Comparison of ENCODE assay signal across 1 cellular context in genomic region chr2:152415231-152415642, GRCh38.
TF ChIP-seq lines count a peak whose summit lies in the region.

No MANE protein-coding gene starts in this region.

TF ChIP-seq in HEK293, 187 proteins besides CTCF, POLR2A, EP300 and RAD21 (continued from another document and continues in another):
- no peak for TF ChIP-seq YY2 (tag by site-specific recombination; IDR thresholded peaks at IDR 0.05)
- TF ChIP-seq ZNF529 (tag by site-specific recombination; IDR thresholded peaks at IDR 0.05; ENCODE audit: insufficient replicate concordance) = no peak
- TF ChIP-seq KLF16 (tag by site-specific recombination; IDR thresholded peaks at IDR 0.05) = no peak
- no peak for TF ChIP-seq ZNF350 (tag by site-specific recombination; IDR thresholded peaks at IDR 0.05)
- TF ChIP-seq MZF1 (tag by site-specific recombination; IDR thresholded peaks at IDR 0.05; ENCODE audit: borderline replicate concordance) = no peak
- peak; percentile 80 for TF ChIP-seq OSR2 (tag by site-specific recombination; IDR thresholded peaks at IDR 0.05)
- peak; percentile 41; the same call in 1 of the 2 replicates for TF ChIP-seq ZNF660 (tag by site-specific recombination; IDR thresholded peaks at IDR 0.05)
- peak; percentile 73 for TF ChIP-seq KLF8 (tag by site-specific recombination; IDR thresholded peaks at IDR 0.05)
- TF ChIP-seq, protein P1, sequence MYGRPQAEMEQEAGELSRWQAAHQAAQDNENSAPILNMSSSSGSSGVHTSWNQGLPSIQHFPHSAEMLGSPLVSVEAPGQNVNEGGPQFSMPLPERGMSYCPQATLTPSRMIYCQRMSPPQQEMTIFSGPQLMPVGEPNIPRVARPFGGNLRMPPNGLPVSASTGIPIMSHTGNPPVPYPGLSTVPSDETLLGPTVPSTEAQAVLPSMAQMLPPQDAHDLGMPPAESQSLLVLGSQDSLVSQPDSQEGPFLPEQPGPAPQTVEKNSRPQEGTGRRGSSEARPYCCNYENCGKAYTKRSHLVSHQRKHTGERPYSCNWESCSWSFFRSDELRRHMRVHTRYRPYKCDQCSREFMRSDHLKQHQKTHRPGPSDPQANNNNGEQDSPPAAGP (tag by site-specific recombination; IDR thresholded peaks at IDR 0.05) = no peak
- no peak for TF ChIP-seq ZNF416 (tag by site-specific recombination; IDR thresholded peaks at IDR 0.05)
- TF ChIP-seq ZNF843 (tag by site-specific recombination; IDR thresholded peaks at IDR 0.05) = peak; percentile 65
- TF ChIP-seq ZNF211 (tag by site-specific recombination; IDR thresholded peaks at IDR 0.05; ENCODE audit: low read depth) = no peak
- TF ChIP-seq ZNF473 (tag by site-specific recombination; IDR thresholded peaks at IDR 0.05) = no peak
- TF ChIP-seq ZNF654 (tag by site-specific recombination; IDR thresholded peaks at IDR 0.05; ENCODE audit: low read depth) = no peak
- no peak for TF ChIP-seq ZNF146 (tag by site-specific recombination; IDR thresholded peaks at IDR 0.05)
- TF ChIP-seq ZXDB (tag by site-specific recombination; IDR thresholded peaks at IDR 0.05) = peak; percentile 67; the same call in 1 of the 2 replicates
- TF ChIP-seq ZNF335 (tag by site-specific recombination; conservative IDR thresholded peaks at IDR 0.05) = peak; percentile 41; the same call in 1 of the 2 replicates
- no peak for TF ChIP-seq KLF7 (tag by site-specific recombination; IDR thresholded peaks at IDR 0.05; ENCODE audit: borderline replicate concordance)
- TF ChIP-seq, protein P2, sequence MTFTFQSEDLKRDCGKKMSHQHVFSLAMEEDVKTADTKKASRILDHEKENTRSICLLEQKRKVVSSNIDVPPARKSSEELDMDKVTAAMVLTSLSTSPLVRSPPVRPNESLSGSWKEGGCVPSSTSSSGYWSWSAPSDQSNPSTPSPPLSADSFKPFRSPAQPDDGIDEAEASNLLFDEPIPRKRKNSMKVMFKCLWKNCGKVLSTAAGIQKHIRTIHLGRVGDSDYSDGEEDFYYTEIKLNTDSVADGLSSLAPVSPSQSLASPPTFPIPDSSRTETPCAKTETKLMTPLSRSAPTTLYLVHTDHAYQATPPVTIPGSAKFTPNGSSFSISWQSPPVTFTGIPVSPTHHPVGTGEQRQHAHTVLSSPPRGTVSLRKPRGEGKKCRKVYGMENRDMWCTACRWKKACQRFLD (tag by site-specific recombination; IDR thresholded peaks at IDR 0.05) = no peak
- TF ChIP-seq ZNF555 (tag by site-specific recombination; conservative IDR thresholded peaks at IDR 0.05) = no peak
- peak; percentile 70; the same call in 1 of the 2 replicates for TF ChIP-seq ZNF639 (tag by site-specific recombination; IDR thresholded peaks at IDR 0.05)
- peak; percentile 59 for TF ChIP-seq HIC1 (tag by site-specific recombination; IDR thresholded peaks at IDR 0.05)
- no peak for TF ChIP-seq ZNF560 (tag by site-specific recombination; IDR thresholded peaks at IDR 0.05; ENCODE audit: borderline replicate concordance)
- no peak for TF ChIP-seq ZNF521 (tag by site-specific recombination; IDR thresholded peaks at IDR 0.05)
- TF ChIP-seq ZNF677 (tag by site-specific recombination; IDR thresholded peaks at IDR 0.05) = no peak
- TF ChIP-seq, protein P3, sequence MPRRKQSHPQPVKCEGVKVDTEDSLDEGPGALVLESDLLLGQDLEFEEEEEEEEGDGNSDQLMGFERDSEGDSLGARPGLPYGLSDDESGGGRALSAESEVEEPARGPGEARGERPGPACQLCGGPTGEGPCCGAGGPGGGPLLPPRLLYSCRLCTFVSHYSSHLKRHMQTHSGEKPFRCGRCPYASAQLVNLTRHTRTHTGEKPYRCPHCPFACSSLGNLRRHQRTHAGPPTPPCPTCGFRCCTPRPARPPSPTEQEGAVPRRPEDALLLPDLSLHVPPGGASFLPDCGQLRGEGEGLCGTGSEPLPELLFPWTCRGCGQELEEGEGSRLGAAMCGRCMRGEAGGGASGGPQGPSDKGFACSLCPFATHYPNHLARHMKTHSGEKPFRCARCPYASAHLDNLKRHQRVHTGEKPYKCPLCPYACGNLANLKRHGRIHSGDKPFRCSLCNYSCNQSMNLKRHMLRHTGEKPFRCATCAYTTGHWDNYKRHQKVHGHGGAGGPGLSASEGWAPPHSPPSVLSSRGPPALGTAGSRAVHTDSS (tag by site-specific recombination; IDR thresholded peaks at IDR 0.05) = no peak
- TF ChIP-seq ZNF610 (tag by site-specific recombination; IDR thresholded peaks at IDR 0.05; ENCODE audit: borderline replicate concordance) = no peak
- TF ChIP-seq, protein P4, sequence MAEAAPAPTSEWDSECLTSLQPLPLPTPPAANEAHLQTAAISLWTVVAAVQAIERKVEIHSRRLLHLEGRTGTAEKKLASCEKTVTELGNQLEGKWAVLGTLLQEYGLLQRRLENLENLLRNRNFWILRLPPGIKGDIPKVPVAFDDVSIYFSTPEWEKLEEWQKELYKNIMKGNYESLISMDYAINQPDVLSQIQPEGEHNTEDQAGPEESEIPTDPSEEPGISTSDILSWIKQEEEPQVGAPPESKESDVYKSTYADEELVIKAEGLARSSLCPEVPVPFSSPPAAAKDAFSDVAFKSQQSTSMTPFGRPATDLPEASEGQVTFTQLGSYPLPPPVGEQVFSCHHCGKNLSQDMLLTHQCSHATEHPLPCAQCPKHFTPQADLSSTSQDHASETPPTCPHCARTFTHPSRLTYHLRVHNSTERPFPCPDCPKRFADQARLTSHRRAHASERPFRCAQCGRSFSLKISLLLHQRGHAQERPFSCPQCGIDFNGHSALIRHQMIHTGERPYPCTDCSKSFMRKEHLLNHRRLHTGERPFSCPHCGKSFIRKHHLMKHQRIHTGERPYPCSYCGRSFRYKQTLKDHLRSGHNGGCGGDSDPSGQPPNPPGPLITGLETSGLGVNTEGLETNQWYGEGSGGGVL (tag by site-specific recombination; IDR thresholded peaks at IDR 0.05) = peak; percentile 40
- no peak for TF ChIP-seq ZBTB8A (tag by site-specific recombination; IDR thresholded peaks at IDR 0.05)
- 0 out of 2 replicates have a peak, but pooled peaks have one; percentile 18 for TF ChIP-seq SP3 (tag by site-specific recombination; IDR thresholded peaks at IDR 0.05)
- TF ChIP-seq ZNF366 (tag by site-specific recombination; conservative IDR thresholded peaks at IDR 0.05) = peak; percentile 93
- TF ChIP-seq WT1 (tag by site-specific recombination; IDR thresholded peaks at IDR 0.05) = no peak
- no peak for TF ChIP-seq BCL11A (tag by site-specific recombination; IDR thresholded peaks at IDR 0.05; ENCODE audit: low read depth)
- TF ChIP-seq IKZF3 (tag by site-specific recombination; IDR thresholded peaks at IDR 0.05) = no peak
- TF ChIP-seq, protein P5, sequence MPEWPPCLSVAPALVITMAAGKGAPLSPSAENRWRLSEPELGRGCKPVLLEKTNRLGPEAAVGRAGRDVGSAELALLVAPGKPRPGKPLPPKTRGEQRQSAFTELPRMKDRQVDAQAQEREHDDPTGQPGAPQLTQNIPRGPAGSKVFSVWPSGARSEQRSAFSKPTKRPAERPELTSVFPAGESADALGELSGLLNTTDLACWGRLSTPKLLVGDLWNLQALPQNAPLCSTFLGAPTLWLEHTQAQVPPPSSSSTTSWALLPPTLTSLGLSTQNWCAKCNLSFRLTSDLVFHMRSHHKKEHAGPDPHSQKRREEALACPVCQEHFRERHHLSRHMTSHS (tag by site-specific recombination; IDR thresholded peaks at IDR 0.05) = no peak
- TF ChIP-seq YY1 (tag by site-specific recombination; IDR thresholded peaks at IDR 0.05) = no peak
- TF ChIP-seq GLIS1 (tag by site-specific recombination; IDR thresholded peaks at IDR 0.05) = no peak
- no peak for TF ChIP-seq REPIN1 (tag by site-specific recombination; IDR thresholded peaks at IDR 0.05; ENCODE audit: low read depth)
- TF ChIP-seq, protein P6, sequence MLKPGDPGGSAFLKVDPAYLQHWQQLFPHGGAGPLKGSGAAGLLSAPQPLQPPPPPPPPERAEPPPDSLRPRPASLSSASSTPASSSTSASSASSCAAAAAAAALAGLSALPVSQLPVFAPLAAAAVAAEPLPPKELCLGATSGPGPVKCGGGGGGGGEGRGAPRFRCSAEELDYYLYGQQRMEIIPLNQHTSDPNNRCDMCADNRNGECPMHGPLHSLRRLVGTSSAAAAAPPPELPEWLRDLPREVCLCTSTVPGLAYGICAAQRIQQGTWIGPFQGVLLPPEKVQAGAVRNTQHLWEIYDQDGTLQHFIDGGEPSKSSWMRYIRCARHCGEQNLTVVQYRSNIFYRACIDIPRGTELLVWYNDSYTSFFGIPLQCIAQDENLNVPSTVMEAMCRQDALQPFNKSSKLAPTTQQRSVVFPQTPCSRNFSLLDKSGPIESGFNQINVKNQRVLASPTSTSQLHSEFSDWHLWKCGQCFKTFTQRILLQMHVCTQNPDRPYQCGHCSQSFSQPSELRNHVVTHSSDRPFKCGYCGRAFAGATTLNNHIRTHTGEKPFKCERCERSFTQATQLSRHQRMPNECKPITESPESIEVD (tag by site-specific recombination; IDR thresholded peaks at IDR 0.05) = peak; percentile 47
- no peak for TF ChIP-seq FEZF1 (tag by site-specific recombination; IDR thresholded peaks at IDR 0.05)
- no peak for TF ChIP-seq GLI4 (tag by site-specific recombination; IDR thresholded peaks at IDR 0.05)
- no peak for TF ChIP-seq ZNF548 (tag by site-specific recombination; IDR thresholded peaks at IDR 0.05)
- TF ChIP-seq ZNF148 (tag by site-specific recombination; IDR thresholded peaks at IDR 0.05; ENCODE audit: borderline replicate concordance) = no peak
- peak; percentile 40; the same call in 1 of the 2 replicates for TF ChIP-seq INSM2 (tag by site-specific recombination; IDR thresholded peaks at IDR 0.05)
- TF ChIP-seq ZNF184 (tag by site-specific recombination; IDR thresholded peaks at IDR 0.05) = no peak
- peak; percentile 76 for TF ChIP-seq SP7 (tag by site-specific recombination; IDR thresholded peaks at IDR 0.05)
- no peak for TF ChIP-seq KLF9 (tag by site-specific recombination; IDR thresholded peaks at IDR 0.05; ENCODE audit: low read depth)
- 0 out of 2 replicates have a peak, but pooled peaks have one; percentile 24 for TF ChIP-seq ZNF692 (tag by site-specific recombination; IDR thresholded peaks at IDR 0.05)
- TF ChIP-seq ZNF544 (tag by site-specific recombination; IDR thresholded peaks at IDR 0.05) = no peak
- TF ChIP-seq GLIS2 (tag by site-specific recombination; IDR thresholded peaks at IDR 0.05) = no peak
